8 cellular contexts compared by ENCODE assay signal in the genomic region with DNA sequence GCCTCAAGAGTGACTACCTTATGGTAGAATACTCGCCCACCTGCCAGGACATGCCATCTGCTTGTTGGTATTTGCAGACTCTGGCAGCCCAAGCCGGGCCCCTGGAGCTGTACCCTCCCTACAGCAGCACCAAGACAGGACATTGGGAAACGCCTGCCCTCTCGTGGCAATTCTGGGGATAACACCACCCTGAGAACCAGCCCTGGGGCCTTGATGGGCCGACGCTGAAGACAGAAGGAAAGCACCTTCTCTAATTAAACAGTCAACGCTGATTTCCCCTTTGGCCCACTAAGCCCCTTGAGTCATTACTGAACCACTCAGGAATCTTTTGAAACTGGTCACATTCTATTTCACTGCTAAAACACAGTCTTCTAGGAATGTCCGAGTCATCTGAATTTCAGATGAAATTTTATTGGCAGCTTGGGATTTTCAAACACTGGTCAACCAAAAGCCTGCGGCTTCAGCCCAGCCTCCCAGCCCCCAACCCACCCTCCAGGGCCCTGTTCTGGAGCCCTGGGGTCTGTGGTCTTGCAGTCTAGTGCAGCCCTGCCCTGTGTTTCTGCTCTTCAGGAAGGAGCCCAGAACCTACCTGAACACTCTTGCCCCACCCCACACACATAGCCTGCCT.
DNase-seq lines count a peak whose midpoint lies in the region; ATAC-seq and TF ChIP-seq lines count a peak whose summit lies in the region.

No MANE protein-coding gene starts in this region.

- ATAC-seq in GM18517 (IDR thresholded peaks at IDR 0.05; ENCODE audit: unreplicated experiment), result peak; percentile 77
- ATAC-seq in HG03039 (IDR thresholded peaks at IDR 0.05; ENCODE audit: unreplicated experiment), result peak; percentile 56

- WGBS in lower leg skin, 2 donors, result 5 to 8% methylated on average over 9 of the region's 9 CpGs

- TF ChIP-seq CTCF in coronary artery (IDR thresholded peaks at IDR 0.05) (peak; percentile 87), lower leg skin (IDR thresholded peaks at IDR 0.05) (peak in 1 of 3 donors; percentile 68)

- H3K27ac ChIP-seq in coronary artery, result peak overlapping the region in 1 of 2 donors; percentile 24

- H3K4me3 ChIP-seq in coronary artery (no peak overlapping the region), lower leg skin (ENCODE audit: low read depth, poor library complexity, severe bottlenecking) (no peak overlapping the region)

- DNase-seq in AG08396 (ENCODE audit: low spot score) (peak; percentile 83), NCI-H446 (lab: John Stamatoyannopoulos, UW) (peak; percentile 64 to 86), coronary artery (ENCODE audit: low spot score) (no peak), lower leg skin (ENCODE audit: low spot score in 2 of 2) (peak; percentile 75 to 96)
- DNase-seq in activated CD4-positive, alpha-beta T cell treated with anti-CD3 and anti-CD28 coated beads for 48 hours, result peak; percentile 91
- peak; percentile 73 to 78 (median 74) for DNase-seq in stimulated activated CD4-positive, alpha-beta T cell treated with anti-CD3 and anti-CD28 coated beads, TNF-alpha, amount 100 ng/mL, for 48 hours (ENCODE audit: low read depth in 3 of 3)

- intact Hi-C loops in lower leg skin (cut with DNase I; ENCODE audit: low total_unique reads), result no loop called here

- TF ChIP-seq POLR2A in lower leg skin (IDR thresholded peaks at IDR 0.05), result no peak
